In the genomic region with DNA sequence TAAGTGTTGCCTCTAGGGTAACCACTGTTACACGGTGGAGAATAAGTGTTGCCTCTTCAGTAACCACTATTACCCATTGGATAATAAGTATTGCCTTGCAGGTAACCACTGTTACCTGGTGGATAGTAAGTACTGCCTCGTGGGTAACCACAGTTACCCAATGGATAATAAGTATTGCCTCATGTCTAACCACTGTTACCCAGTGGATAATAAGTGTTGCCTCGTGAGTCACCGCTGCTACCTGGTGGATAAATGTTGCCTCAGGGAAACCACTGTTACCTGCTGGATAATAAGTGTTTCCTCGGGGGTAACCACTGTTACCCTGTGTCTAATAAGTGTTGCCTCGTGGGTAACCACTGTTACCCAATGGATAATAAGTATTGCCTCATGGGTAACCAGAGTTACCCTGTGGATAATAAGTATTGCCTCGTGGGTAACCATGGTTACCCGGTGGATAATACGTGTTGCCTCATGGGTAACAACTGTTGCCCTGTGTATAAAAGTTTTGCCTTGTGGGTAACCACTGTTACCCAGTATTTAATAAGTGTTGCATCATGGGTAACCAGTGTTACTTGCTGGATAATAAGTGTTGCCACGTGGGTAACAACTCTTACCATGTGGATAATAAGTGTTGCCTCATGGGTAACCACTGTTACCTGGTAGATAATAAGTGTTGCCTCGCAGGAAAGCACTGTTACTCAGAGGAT, we compare ENCODE assay signal across 1 cellular context.
TF ChIP-seq lines count a peak whose summit lies in the region.

No MANE protein-coding gene starts in this region.

TF ChIP-seq in WTC11, 78 proteins besides CTCF, POLR2A, EP300 and RAD21 (continued from another document):
- TF ChIP-seq ZNF425 (CRISPR knock-in tag; conservative IDR thresholded peaks at IDR 0.05) = no peak
